Comparison of ENCODE assay signal across 1 cellular context in the genomic region with DNA sequence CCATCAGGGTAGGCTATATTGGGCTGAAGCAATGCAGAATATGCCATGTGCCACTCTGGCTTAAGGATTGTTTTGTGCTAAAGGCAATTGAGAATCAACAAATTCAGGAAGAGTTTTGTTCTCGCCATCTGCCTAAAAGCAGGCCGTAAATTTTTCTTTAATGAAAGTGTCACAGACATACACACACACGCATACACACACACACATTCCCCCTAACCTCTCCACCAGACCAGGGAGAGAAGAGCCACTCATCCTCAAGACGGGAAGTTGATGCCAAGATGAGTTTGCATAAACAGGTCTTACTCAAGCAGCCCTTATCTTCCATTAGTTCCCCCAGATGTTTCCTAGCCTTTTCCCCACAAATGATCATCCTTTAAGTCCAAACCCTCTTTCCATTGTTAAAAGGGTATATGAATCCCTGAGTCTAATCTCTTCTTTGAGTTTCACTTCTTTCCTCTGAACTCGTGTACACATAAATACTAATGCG.
TF ChIP-seq lines count a peak whose summit lies in the region.

No MANE protein-coding gene starts in this region.

TF ChIP-seq in K562, 482 proteins besides CTCF, POLR2A, EP300 and RAD21 (continued from another document and continues in another):
- TF ChIP-seq, protein P1, sequence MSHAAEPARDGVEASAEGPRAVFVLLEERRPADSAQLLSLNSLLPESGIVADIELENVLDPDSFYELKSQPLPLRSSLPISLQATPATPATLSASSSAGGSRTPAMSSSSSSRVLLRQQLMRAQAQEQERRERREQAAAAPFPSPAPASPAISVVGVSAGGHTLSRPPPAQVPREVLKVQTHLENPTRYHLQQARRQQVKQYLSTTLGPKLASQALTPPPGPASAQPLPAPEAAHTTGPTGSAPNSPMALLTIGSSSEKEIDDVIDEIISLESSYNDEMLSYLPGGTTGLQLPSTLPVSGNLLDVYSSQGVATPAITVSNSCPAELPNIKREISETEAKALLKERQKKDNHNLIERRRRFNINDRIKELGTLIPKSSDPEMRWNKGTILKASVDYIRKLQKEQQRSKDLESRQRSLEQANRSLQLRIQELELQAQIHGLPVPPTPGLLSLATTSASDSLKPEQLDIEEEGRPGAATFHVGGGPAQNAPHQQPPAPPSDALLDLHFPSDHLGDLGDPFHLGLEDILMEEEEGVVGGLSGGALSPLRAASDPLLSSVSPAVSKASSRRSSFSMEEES (CRISPR knock-in tag; IDR thresholded peaks at IDR 0.05): no peak
- no peak for TF ChIP-seq CSDE1 (IDR thresholded peaks at IDR 0.05)
- TF ChIP-seq TCF7 (IDR thresholded peaks at IDR 0.05; ENCODE audit: borderline replicate concordance): no peak
- TF ChIP-seq JUN (IDR thresholded peaks at IDR 0.05; ENCODE audit: borderline replicate concordance, low read depth, low read length): no peak
- no peak for TF ChIP-seq JUN (CRISPR knock-in tag; IDR thresholded peaks at IDR 0.05; ENCODE audit: borderline replicate concordance)
- no peak for TF ChIP-seq HDAC8 (tag; IDR thresholded peaks at IDR 0.05)
- TF ChIP-seq, protein P2, sequence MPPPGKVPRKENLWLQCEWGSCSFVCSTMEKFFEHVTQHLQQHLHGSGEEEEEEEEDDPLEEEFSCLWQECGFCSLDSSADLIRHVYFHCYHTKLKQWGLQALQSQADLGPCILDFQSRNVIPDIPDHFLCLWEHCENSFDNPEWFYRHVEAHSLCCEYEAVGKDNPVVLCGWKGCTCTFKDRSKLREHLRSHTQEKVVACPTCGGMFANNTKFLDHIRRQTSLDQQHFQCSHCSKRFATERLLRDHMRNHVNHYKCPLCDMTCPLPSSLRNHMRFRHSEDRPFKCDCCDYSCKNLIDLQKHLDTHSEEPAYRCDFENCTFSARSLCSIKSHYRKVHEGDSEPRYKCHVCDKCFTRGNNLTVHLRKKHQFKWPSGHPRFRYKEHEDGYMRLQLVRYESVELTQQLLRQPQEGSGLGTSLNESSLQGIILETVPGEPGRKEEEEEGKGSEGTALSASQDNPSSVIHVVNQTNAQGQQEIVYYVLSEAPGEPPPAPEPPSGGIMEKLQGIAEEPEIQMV (tag; conservative IDR thresholded peaks at IDR 0.05; ENCODE audit: low read depth): no peak
- no peak for TF ChIP-seq ZNF23 (CRISPR knock-in tag; IDR thresholded peaks at IDR 0.05)
- no peak for TF ChIP-seq ZNF133 (CRISPR knock-in tag; IDR thresholded peaks at IDR 0.05)
- TF ChIP-seq GABPB2 (CRISPR knock-in tag; conservative IDR thresholded peaks at IDR 0.05): no peak
- TF ChIP-seq BDP1 (IDR thresholded peaks at IDR 0.05; ENCODE audit: insufficient read depth, insufficient read length): no peak
- no peak; the same call in 1 of the 2 replicates for TF ChIP-seq MBD2 (IDR thresholded peaks at IDR 0.05; ENCODE audit: borderline replicate concordance, low read depth)
- TF ChIP-seq ZNF354B (CRISPR knock-in tag; IDR thresholded peaks at IDR 0.05): no peak
- TF ChIP-seq, protein P3, sequence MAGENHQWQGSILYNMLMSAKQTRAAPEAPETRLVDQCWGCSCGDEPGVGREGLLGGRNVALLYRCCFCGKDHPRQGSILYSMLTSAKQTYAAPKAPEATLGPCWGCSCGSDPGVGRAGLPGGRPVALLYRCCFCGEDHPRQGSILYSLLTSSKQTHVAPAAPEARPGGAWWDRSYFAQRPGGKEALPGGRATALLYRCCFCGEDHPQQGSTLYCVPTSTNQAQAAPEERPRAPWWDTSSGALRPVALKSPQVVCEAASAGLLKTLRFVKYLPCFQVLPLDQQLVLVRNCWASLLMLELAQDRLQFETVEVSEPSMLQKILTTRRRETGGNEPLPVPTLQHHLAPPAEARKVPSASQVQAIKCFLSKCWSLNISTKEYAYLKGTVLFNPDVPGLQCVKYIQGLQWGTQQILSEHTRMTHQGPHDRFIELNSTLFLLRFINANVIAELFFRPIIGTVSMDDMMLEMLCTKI (IDR thresholded peaks at IDR 0.05; ENCODE audit: partially characterized antibody): no peak
- TF ChIP-seq, protein P4, sequence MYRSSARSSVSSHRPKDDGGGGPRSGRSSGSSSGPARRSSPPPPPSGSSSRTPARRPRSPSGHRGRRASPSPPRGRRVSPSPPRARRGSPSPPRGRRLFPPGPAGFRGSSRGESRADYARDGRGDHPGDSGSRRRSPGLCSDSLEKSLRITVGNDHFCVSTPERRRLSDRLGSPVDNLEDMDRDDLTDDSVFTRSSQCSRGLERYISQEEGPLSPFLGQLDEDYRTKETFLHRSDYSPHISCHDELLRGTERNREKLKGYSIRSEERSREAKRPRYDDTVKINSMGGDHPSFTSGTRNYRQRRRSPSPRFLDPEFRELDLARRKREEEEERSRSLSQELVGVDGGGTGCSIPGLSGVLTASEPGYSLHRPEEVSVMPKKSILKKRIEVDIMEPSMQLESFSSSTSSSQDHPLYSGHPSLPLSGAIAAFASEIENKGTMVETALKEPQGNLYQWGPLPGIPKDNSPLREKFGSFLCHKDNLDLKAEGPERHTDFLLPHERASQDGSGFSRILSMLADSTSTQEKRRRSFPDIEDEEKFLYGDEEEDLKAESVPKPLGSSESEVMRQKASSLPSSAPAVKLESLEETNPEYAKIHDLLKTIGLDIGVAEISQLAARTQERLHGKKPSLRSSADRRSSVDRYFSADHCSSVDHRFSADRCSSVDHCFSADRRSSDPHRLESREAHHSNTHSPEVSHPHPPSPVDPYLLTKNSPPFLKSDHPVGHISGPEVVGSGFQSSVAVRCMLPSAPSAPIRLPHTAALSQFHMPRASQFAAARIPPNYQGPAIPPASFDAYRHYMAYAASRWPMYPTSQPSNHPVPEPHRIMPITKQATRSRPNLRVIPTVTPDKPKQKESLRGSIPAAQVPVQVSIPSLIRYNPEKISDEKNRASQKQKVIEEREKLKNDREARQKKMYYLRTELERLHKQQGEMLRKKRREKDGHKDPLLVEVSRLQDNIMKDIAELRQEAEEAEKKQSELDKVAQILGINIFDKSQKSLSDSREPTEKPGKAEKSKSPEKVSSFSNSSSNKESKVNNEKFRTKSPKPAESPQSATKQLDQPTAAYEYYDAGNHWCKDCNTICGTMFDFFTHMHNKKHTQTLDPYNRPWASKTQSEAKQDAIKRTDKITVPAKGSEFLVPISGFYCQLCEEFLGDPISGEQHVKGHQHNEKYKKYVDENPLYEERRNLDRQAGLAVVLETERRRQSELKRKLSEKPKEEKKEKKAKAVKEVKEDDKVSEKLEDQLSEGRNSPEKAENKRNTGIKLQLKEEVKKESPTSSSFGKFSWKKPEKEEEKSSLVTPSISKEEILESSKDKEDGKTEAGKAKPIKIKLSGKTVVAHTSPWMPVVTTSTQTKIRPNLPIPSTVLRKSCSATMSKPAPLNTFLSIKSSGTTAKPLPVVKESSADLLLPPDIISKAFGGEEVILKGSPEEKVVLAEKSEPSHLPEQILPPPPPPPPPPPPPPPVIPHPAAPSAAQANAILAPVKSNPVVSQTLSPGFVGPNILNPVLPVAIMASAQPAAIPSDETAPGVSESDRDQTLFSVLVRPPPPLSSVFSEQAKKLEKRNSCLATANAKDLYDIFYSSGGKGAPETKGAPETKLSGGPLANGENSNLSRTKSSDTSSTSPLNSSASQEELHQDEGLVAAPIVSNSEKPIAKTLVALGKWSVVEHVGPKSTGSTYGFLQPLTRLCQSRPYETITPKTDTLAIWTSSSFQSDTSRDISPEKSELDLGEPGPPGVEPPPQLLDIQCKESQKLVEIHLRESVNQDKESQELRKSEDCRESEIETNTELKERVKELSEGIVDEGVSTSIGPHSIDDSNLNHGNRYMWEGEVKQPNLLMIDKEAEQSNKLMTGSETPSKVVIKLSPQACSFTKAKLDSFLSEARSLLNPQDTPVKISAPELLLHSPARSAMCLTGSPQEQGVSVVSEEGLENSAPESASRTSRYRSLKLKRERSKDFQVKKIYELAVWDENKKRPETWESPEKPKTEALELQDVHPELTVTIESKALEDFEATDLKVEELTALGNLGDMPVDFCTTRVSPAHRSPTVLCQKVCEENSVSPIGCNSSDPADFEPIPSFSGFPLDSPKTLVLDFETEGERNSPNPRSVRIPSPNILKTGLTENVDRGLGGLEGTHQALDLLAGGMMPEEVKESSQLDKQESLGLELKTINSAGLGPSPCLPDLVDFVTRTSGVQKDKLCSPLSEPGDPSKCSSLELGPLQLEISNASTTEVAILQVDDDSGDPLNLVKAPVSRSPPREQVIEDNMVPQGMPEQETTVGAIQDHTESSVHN (IDR thresholded peaks at IDR 0.05; ENCODE audit: borderline replicate concordance in 1 of 2, low read depth in 1 of 2): no peak
- TF ChIP-seq YY1 (IDR thresholded peaks at IDR 0.05; ENCODE audit: borderline replicate concordance in 1 of 3, control insufficient read depth in 1 of 3, extremely low read depth in 1 of 3, insufficient read depth in 3 of 3, insufficient read length in 1 of 3, insufficient replicate concordance in 2 of 3, low read depth in 1 of 3, low read length in 2 of 3): no peak
- TF ChIP-seq, protein P5, sequence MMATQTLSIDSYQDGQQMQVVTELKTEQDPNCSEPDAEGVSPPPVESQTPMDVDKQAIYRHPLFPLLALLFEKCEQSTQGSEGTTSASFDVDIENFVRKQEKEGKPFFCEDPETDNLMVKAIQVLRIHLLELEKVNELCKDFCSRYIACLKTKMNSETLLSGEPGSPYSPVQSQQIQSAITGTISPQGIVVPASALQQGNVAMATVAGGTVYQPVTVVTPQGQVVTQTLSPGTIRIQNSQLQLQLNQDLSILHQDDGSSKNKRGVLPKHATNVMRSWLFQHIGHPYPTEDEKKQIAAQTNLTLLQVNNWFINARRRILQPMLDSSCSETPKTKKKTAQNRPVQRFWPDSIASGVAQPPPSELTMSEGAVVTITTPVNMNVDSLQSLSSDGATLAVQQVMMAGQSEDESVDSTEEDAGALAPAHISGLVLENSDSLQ (IDR thresholded peaks at IDR 0.05): peak; percentile 67; the same call in 1 of the 2 replicates
- TF ChIP-seq RHOXF2B (CRISPR knock-in tag; conservative IDR thresholded peaks at IDR 0.05): no peak
- peak; percentile 59 to 74; a peak in 3 of 4 replicates for TF ChIP-seq KDM1A (IDR thresholded peaks at IDR 0.05)
- TF ChIP-seq ZBTB8A (IDR thresholded peaks at IDR 0.05; ENCODE audit: partially characterized antibody): no peak
- TF ChIP-seq BRF1 (IDR thresholded peaks at IDR 0.05; ENCODE audit: borderline replicate concordance, extremely low read depth, insufficient read length): no peak
- TF ChIP-seq COPS2 (conservative IDR thresholded peaks at IDR 0.05): no peak
- TF ChIP-seq MYBL2 (IDR thresholded peaks at IDR 0.05; ENCODE audit: low read depth): no peak
- no peak for TF ChIP-seq MYBL2 (CRISPR knock-in tag; IDR thresholded peaks at IDR 0.05; ENCODE audit: borderline replicate concordance)
- no peak for TF ChIP-seq KHSRP (IDR thresholded peaks at IDR 0.05)
- TF ChIP-seq STAT5A (IDR thresholded peaks at IDR 0.05; ENCODE audit: borderline replicate concordance, low read length): no peak
- TF ChIP-seq, protein P6, sequence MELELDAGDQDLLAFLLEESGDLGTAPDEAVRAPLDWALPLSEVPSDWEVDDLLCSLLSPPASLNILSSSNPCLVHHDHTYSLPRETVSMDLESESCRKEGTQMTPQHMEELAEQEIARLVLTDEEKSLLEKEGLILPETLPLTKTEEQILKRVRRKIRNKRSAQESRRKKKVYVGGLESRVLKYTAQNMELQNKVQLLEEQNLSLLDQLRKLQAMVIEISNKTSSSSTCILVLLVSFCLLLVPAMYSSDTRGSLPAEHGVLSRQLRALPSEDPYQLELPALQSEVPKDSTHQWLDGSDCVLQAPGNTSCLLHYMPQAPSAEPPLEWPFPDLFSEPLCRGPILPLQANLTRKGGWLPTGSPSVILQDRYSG (tag; conservative IDR thresholded peaks at IDR 0.05; ENCODE audit: low read depth): no peak
- TF ChIP-seq RFX7 (CRISPR knock-in tag; IDR thresholded peaks at IDR 0.05): no peak
- TF ChIP-seq, protein P7, sequence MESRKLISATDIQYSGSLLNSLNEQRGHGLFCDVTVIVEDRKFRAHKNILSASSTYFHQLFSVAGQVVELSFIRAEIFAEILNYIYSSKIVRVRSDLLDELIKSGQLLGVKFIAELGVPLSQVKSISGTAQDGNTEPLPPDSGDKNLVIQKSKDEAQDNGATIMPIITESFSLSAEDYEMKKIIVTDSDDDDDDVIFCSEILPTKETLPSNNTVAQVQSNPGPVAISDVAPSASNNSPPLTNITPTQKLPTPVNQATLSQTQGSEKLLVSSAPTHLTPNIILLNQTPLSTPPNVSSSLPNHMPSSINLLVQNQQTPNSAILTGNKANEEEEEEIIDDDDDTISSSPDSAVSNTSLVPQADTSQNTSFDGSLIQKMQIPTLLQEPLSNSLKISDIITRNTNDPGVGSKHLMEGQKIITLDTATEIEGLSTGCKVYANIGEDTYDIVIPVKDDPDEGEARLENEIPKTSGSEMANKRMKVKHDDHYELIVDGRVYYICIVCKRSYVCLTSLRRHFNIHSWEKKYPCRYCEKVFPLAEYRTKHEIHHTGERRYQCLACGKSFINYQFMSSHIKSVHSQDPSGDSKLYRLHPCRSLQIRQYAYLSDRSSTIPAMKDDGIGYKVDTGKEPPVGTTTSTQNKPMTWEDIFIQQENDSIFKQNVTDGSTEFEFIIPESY (CRISPR knock-in tag; IDR thresholded peaks at IDR 0.05): no peak
- TF ChIP-seq MCM7 (IDR thresholded peaks at IDR 0.05): 0 out of 4 replicates have a peak, but pooled peaks of 1 of the 2 experiments have one; percentile 66
- peak; percentile 74 for TF ChIP-seq MAFF (IDR thresholded peaks at IDR 0.05; ENCODE audit: low read length)
- TF ChIP-seq, protein P8, sequence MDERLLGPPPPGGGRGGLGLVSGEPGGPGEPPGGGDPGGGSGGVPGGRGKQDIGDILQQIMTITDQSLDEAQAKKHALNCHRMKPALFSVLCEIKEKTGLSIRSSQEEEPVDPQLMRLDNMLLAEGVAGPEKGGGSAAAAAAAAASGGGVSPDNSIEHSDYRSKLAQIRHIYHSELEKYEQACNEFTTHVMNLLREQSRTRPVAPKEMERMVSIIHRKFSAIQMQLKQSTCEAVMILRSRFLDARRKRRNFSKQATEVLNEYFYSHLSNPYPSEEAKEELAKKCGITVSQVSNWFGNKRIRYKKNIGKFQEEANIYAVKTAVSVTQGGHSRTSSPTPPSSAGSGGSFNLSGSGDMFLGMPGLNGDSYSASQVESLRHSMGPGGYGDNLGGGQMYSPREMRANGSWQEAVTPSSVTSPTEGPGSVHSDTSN (CRISPR knock-in tag; IDR thresholded peaks at IDR 0.05; ENCODE audit: low read depth): no peak
- TF ChIP-seq, protein P8 (tag; conservative IDR thresholded peaks at IDR 0.05; ENCODE audit: low read depth): peak; percentile 83
- no peak for TF ChIP-seq PRPF4 (IDR thresholded peaks at IDR 0.05; ENCODE audit: insufficient read depth, low read depth, low read length, poor library complexity, severe bottlenecking)
- TF ChIP-seq, protein P9, sequence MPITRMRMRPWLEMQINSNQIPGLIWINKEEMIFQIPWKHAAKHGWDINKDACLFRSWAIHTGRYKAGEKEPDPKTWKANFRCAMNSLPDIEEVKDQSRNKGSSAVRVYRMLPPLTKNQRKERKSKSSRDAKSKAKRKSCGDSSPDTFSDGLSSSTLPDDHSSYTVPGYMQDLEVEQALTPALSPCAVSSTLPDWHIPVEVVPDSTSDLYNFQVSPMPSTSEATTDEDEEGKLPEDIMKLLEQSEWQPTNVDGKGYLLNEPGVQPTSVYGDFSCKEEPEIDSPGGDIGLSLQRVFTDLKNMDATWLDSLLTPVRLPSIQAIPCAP (CRISPR knock-in tag; IDR thresholded peaks at IDR 0.05; ENCODE audit: borderline replicate concordance): no peak
